25 cellular contexts compared by ENCODE assay signal in the genomic region with DNA sequence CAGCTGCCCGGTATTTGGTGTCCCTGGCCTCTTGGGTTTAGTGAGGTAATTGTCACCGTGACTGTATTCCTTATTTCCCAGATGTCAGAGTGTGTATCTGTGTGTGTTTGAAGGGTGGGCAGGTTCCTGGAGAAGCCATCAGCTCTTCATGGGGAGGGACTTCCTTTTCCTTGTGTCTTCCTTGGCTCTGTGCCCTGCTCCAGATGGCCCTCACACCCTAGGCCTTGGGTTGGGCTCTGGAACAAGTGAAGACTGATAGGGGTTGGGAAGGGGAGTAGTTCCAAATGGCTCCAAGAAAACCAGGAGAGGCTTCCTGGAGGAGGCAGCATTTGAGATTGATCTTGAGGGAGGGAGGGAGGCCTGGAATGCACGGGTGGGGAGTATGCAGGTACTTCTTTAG. TPM values are rescaled to one million over a fixed set of nuclear protein-coding genes. Genes with fewer than 3 reads are reported as not detected.
DNase-seq lines count a peak whose midpoint lies in the region; ATAC-seq, FAIRE-seq and TF ChIP-seq lines count a peak whose summit lies in the region.
"Had no signal": no experiment of that assay in that cellular context is flagged by ENCODE, and none has a peak within 500 bp of the region (broad histone marks: within the 10 kb centered on the region; RNA-seq: fewer than 3 reads in every experiment).

No MANE protein-coding gene starts in this region.

- no peak for ATAC-seq in stimulated activated naive CD8-positive, alpha-beta T cell treated with anti-CD3 and anti-CD28 coated beads, Interleukin-15, amount 100 ng/mL, for 72 hours
- no peak for ATAC-seq in stimulated activated naive CD8-positive, alpha-beta T cell treated with anti-CD3 and anti-CD28 coated beads, Interleukin-15, Interleukin-2, amounts not matched to agents 100 U/mL and 50 U/mL, for 24 hours
- no peak for ATAC-seq in K562
- ATAC-seq: GM23338, HepG2, Panc1 had no signal

- no peak for TF ChIP-seq EP300 in K562 (IDR thresholded peaks at IDR 0.05; ENCODE audit: low read length)

- no peaks in the 10 kb centered on the region for H3K79me2 ChIP-seq in K562 (ENCODE audit: control insufficient read depth, insufficient read depth, low read length)

- H4K20me1 ChIP-seq in K562 (replicated peaks; ENCODE audit: control insufficient read depth, insufficient read depth, low read length), result no peaks in the 10 kb centered on the region

- no peak for TF ChIP-seq POLR2A in K562 (conservative IDR thresholded peaks at IDR 0.05)

- WGBS in K562 (ENCODE audit: insufficient coverage, low coverage, missing lambda C conversion rate), result no CpG with 5 or more reads among the region's 3 CpGs

- DNase-seq in stimulated activated naive CD8-positive, alpha-beta T cell treated with anti-CD3 and anti-CD28 coated beads, Interleukin-15, amount 100 ng/mL, for 72 hours, result no peak
- DNase-seq in stimulated activated naive CD8-positive, alpha-beta T cell treated with anti-CD3 and anti-CD28 coated beads, Interleukin-15, Interleukin-2, amounts not matched to agents 100 U/mL and 50 U/mL, for 24 hours, result no peak
- DNase-seq in NCI-H2171 treated with DMSO at 0.1 percent for 48 hours (lab: John Stamatoyannopoulos, UW) (peak; percentile 99), K562 (ENCODE audit: extremely low read depth in 1 of 4, low spot score in 3 of 4) (no peak), NCI-H1105 (lab: John Stamatoyannopoulos, UW) (no peak), DMS53 treated with DMSO at 0.1 percent for 48 hours (lab: John Stamatoyannopoulos, UW; ENCODE audit: unreplicated experiment) (no peak), COR-L47 (lab: John Stamatoyannopoulos, UW) (no peak)
- DNase-seq: CD4-positive, CD25-positive, alpha-beta regulatory T cell; KBM-7; MM.1S; NCI-H1048; NCI-H1436 treated with DMSO at 0.1 percent for 48 hours; NCI-H2081 treated with DMSO at 0.1 percent for 48 hours; NCI-H526; NK-92 treated with Interleukin-12 subunit alpha and Interleukin-12 subunit beta, amount 100 ng/mL, for 24 hours had no signal

- no peak overlapping the region for H3K9ac ChIP-seq in K562 (ENCODE audit: insufficient read depth in 1 of 2, low read depth in 2 of 2, low read length in 2 of 2)

- H3K4me3 Mint-ChIP-seq in stimulated activated naive CD8-positive, alpha-beta T cell treated with anti-CD3 and anti-CD28 coated beads, Interleukin-15, amount 100 ng/mL, for 72 hours, result no peak overlapping the region
- H3K4me3 Mint-ChIP-seq: GM23338 had no signal

- intact Hi-C loops in K562 (cut with micrococcal nuclease), result no loop called here

- H3K4me2 ChIP-seq in K562 (ENCODE audit: insufficient read depth, low read length), result no peak overlapping the region
- H3K4me2 ChIP-seq: GM23338 had no signal

- peaks cover 42% of the 10 kb centered on the region for H3K27me3 Mint-ChIP-seq in stimulated activated naive CD8-positive, alpha-beta T cell treated with anti-CD3 and anti-CD28 coated beads, Interleukin-15, amount 100 ng/mL, for 72 hours

- no peak for TF ChIP-seq CTCF in K562 (IDR thresholded peaks at IDR 0.05 in 2 of 3, conservative IDR thresholded peaks at IDR 0.05 in 1 of 3; ENCODE audit: insufficient read depth in 2 of 3, low read depth in 1 of 3, low read length in 3 of 3)

- H3K27me3 ChIP-seq in K562 (ENCODE audit: control insufficient read depth in 2 of 2, insufficient read depth in 2 of 2, low read length in 2 of 2), result no peaks in the 10 kb centered on the region; a peak in 1 of 5 replicates

- H3K9me1 ChIP-seq in K562 (ENCODE audit: control insufficient read depth, insufficient read depth, low read length), result no peaks in the 10 kb centered on the region

- H3K27ac ChIP-seq in K562 (ENCODE audit: extremely low read depth, low read depth, low read length), result no peak overlapping the region
- H3K27ac ChIP-seq: HL-60 had no signal

- BruUV-seq in K562 (replicated peaks; lab: Mats Ljungman, UMichigan), result no TSS peak

- H3K4me1 ChIP-seq in K562 (replicated peaks in 1 of 2; ENCODE audit: control insufficient read depth in 2 of 2, insufficient read depth in 2 of 2, low read length in 2 of 2), result no peaks in the 10 kb centered on the region

- no peaks in the 10 kb centered on the region for H3K9me3 ChIP-seq in K562 (replicated peaks; ENCODE audit: control insufficient read depth, insufficient read depth, low read depth, low read length)
- H3K9me3 ChIP-seq: HAP-1 had no signal

- CTCF ChIA-PET in K562 (lab: Yijun Ruan, JAX; ENCODE audit: low intra/inter-chr PET ratio), result no interaction called here

- peaks cover 7 to 10% of the 10 kb centered on the region in 2 donors for H3K9me3 Mint-ChIP-seq in stimulated activated naive CD8-positive, alpha-beta T cell treated with anti-CD3 and anti-CD28 coated beads, Interleukin-15, amount 100 ng/mL, for 72 hours

- TF ChIP-seq RAD21 in K562 (CRISPR knock-in tag; conservative IDR thresholded peaks at IDR 0.05 in 1 of 2, IDR thresholded peaks at IDR 0.05 in 1 of 2), result no peak

- H3K4me1 Mint-ChIP-seq in stimulated activated naive CD8-positive, alpha-beta T cell treated with anti-CD3 and anti-CD28 coated beads, Interleukin-15, amount 100 ng/mL, for 72 hours, result no peaks in the 10 kb centered on the region
- H3K4me1 Mint-ChIP-seq: CD4-positive, CD25-positive, alpha-beta regulatory T cell; GM23338 had no signal

- POLR2A ChIA-PET in K562 (lab: Yijun Ruan, JAX), result interaction anchor here (0.6 kb wide), 1 partner anchor 35 kb away, joined by 4 read pairs; no protein-coding TSS in a partner anchor

- H3K4me3 ChIP-seq in K562, result no peak overlapping the region
- H3K4me3 ChIP-seq: GM23338, HAP-1 had no signal

- in situ Hi-C loops in K562 (cut with MboI), result no loop called here

- no peak overlapping the region for H2AFZ ChIP-seq in K562 (ENCODE audit: low read depth, low read length)
- H2AFZ ChIP-seq: GM23338 had no signal

- H3K36me3 ChIP-seq in K562 (ENCODE audit: control insufficient read depth, insufficient read depth, low read length), result no peaks in the 10 kb centered on the region
- H3K36me3 ChIP-seq: HAP-1 had no signal

- FAIRE-seq in K562 (lab: Jason Lieb, UNC), result no peak
- FAIRE-seq: G401.6, GM18507, HepG2 had no signal

- peak overlapping the region; percentile 35 to 90 for H3K27ac Mint-ChIP-seq in stimulated activated naive CD8-positive, alpha-beta T cell treated with anti-CD3 and anti-CD28 coated beads, Interleukin-15, amount 100 ng/mL, for 72 hours
- H3K27ac Mint-ChIP-seq: CD4-positive, CD25-positive, alpha-beta regulatory T cell; GM23338 had no signal

TF ChIP-seq in K562, 482 proteins besides CTCF, POLR2A, EP300 and RAD21:
- TF ChIP-seq ZNF124 (CRISPR knock-in tag; IDR thresholded peaks at IDR 0.05) (no peak), ZNF644 (tag; IDR thresholded peaks at IDR 0.05; ENCODE audit: low read depth) (no peak), ZFP36 (IDR thresholded peaks at IDR 0.05; ENCODE audit: low read depth, low read length, partially characterized antibody) (peak; percentile 35), SREBF1 (IDR thresholded peaks at IDR 0.05; ENCODE audit: borderline replicate concordance, low read depth, low read length) (no peak), ESRRB (CRISPR knock-in tag; IDR thresholded peaks at IDR 0.05; ENCODE audit: borderline replicate concordance) (no peak), NR4A1 (CRISPR knock-in tag; IDR thresholded peaks at IDR 0.05) (no peak), NR4A1 (tag; IDR thresholded peaks at IDR 0.05) (no peak), HEY1 (CRISPR knock-in tag; IDR thresholded peaks at IDR 0.05; ENCODE audit: borderline replicate concordance) (no peak), THRAP3 (IDR thresholded peaks at IDR 0.05; ENCODE audit: borderline replicate concordance) (no peak)
TF ChIP-seq in K562: peak in this region for 1.

RNA-seq across cellular contexts. Expression of gene PRIMA1, which starts 43.8 kb away (rescaled TPM):
- total RNA-seq in K562 (2011; cell fraction: chromatin; rRNA removed; ENCODE audit: low replicate concordance), result not detected in 2 replicates
- not detected in 2 replicates for total RNA-seq in K562 (2011; cell fraction: nucleolus; rRNA removed)
- total RNA-seq in K562 (2011; cell fraction: nucleoplasm; rRNA removed), result not detected in 2 replicates
- total RNA-seq in K562 (2014; rRNA removed) (not detected in 2 replicates), K562 (2014; rRNA removed; fragmentation: Illumina TruSeq; extraction: Trizol) (not detected in 2 replicates), K562 (2015; rRNA removed; fragmentation: Illumina TruSeq; extraction: Trizol) (not detected in 2 replicates), K562 (2021) (not detected in 2 replicates)
- polyA plus RNA-seq in K562 (2011; rRNA removed) (not detected in 2 replicates), K562 (2014; fragmentation: Illumina TruSeq; extraction: Trizol) (not detected in 2 replicates), K562 (2014; fragmentation: Nextera tagmentation; extraction: Ambion mirVana) (not detected), K562 (2014; rRNA removed) (not detected in 2 replicates)
- not detected in 2 replicates for polyA plus RNA-seq in K562 (2011; cell fraction: cytosol; rRNA removed)
- not detected in 2 replicates for polyA plus RNA-seq in K562 (2011; cell fraction: nucleus; rRNA removed)
- polyA plus RNA-seq in K562 (2012), result not detected in 2 replicates
- not detected in 2 replicates for polyA minus RNA-seq in K562 (2011; rRNA and poly(A)+ RNA removed)
- polyA minus RNA-seq in K562 (2011; cell fraction: cytosol; rRNA and poly(A)+ RNA removed), result not detected in 2 replicates
- not detected in 2 replicates for polyA minus RNA-seq in K562 (2011; cell fraction: nucleus; rRNA and poly(A)+ RNA removed)
- total RNA-seq: CD4-positive, CD25-positive, alpha-beta regulatory T cell; HT-29; T-helper 1 cell treated with Interleukin-12 subunit alpha and Interleukin-12 subunit beta and Interleukin-4 antibody, amounts not matched to agents 30 ng/mL and 1 ng/mL, for 36 hours had no signal
- polyA plus RNA-seq: BJ; CD4-positive, CD25-positive, alpha-beta regulatory T cell had no signal
